ENCODE assay signal across 8 cellular contexts in the genomic region with DNA sequence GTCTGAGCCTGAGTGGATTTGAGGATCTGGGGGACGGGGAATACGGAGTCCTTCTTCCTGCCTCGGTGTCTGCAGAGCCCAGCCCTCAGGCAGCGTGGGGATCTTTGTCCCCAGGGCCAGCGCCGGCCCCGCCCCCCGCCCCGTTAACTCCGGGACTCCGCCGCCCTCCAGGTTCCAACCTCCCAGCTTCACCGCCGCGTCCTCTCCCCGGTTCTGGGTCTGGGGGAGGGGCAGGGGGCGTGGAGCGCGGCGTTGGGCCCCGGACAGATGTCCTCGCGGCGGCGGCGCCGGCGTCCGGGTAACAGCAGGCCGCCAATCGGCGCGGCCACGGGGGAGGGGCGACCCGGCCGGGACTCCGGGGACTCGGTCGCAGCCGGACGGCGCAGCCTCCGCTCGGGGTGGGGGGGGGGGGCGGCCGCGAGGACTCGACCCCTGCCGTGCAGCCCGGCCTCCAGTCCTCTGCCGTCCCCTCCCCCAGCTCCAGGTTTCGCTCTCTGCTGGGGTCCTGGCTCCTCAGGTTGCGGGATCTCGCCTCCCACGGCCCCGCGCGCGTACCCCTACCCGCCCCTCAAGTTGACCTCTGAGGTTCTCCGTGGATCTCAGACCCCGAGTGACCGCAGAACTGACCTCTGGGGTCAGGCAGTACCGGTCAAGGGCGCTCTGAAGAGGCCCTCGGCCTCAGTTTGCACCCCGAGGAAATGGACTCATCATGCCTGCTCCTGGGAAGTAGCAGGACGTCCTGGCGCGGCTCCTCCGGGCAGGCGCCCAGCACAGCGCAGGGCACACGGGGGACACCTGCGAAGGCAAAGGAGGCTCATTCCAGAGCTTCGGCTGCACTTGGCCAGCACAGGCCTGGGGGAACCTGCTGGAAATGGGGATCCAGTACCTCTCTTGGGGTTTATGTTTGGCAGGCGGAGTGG. TPM values are rescaled to one million over a fixed set of nuclear protein-coding genes. Genes with fewer than 3 reads are reported as not detected.
DNase-seq lines count a peak whose midpoint lies in the region; ATAC-seq and TF ChIP-seq lines count a peak whose summit lies in the region.

No MANE protein-coding gene starts in this region.

- H2AFZ ChIP-seq in MM.1S (ENCODE audit: low read length): no peak overlapping the region

- H3K36me3 ChIP-seq in RWPE2 (ENCODE audit: low read depth) (no peaks in the 10 kb centered on the region), heart right ventricle (no peaks in the 10 kb centered on the region), prostate gland (no peaks in the 10 kb centered on the region), MM.1S (replicated peaks; ENCODE audit: insufficient read depth, low read length) (no peaks in the 10 kb centered on the region)

- H3K79me2 ChIP-seq in MM.1S (ENCODE audit: low read length): no peaks in the 10 kb centered on the region

- TF ChIP-seq CTCF in RWPE2 (IDR thresholded peaks at IDR 0.05; ENCODE audit: poor library complexity, severe bottlenecking) (no peak), heart right ventricle (IDR thresholded peaks at IDR 0.05) (no peak), prostate gland (IDR thresholded peaks at IDR 0.05) (no peak), MM.1S (IDR thresholded peaks at IDR 0.05; ENCODE audit: low read length) (no peak)

- no peak overlapping the region for H3K9ac ChIP-seq in MM.1S (ENCODE audit: low read length)

- peak; percentile 47 for DNase-seq in COLO668 (lab: John Stamatoyannopoulos, UW; ENCODE audit: unreplicated experiment)
- DNase-seq in RWPE2 (ENCODE audit: low spot score): peak; percentile 56
- no peak for DNase-seq in heart right ventricle
- no peak for DNase-seq in prostate gland (ENCODE audit: low spot score)
- DNase-seq in SHP77 treated with DMSO at 0.1 percent for 48 hours (lab: John Stamatoyannopoulos, UW): no peak
- no peak for DNase-seq in MM.1S
- DNase-seq in amniotic stem cell (lab: John Stamatoyannopoulos, UW): no peak
- DNase-seq in midbrain (lab: John Stamatoyannopoulos, UW): no peak

- WGBS in heart right ventricle, 2 donors: 20 to 21% methylated on average over 65 to 78 of the region's 78 CpGs
- WGBS in prostate gland: 29% methylated on average over 70 of the region's 78 CpGs

- no peaks in the 10 kb centered on the region for H3F3A ChIP-seq in MM.1S (ENCODE audit: insufficient read depth, low read length)

- no peaks in the 10 kb centered on the region for H3K9me2 ChIP-seq in MM.1S (replicated peaks; ENCODE audit: insufficient read depth, low read length)

- no peak for ATAC-seq in RWPE2 (ENCODE audit: low read depth)
- peak in 3 of 8 donors; percentile 17 to 23 (median 23) for ATAC-seq in heart right ventricle

- H3K4me2 ChIP-seq in MM.1S (ENCODE audit: low read depth, low read length): no peak overlapping the region

- intact Hi-C loops in heart right ventricle (cut with DNase I): loop anchor here in 7 of 10 donors (2.0 to 10.0 kb wide), 9 partner anchors 74 to 677 kb away; no protein-coding TSS in a partner anchor
- intact Hi-C loops in prostate gland (cut with DNase I): loop anchor here (10.0 kb wide), 1 partner anchor 677 kb away; no protein-coding TSS in a partner anchor

- H3K27ac ChIP-seq in RWPE2 (ENCODE audit: poor library complexity, severe bottlenecking) (no peak overlapping the region), heart right ventricle (peak overlapping the region in 9 of 10 donors; percentile 66 to 92 (median 84)), prostate gland (no peak overlapping the region), MM.1S (ENCODE audit: low read length) (no peak overlapping the region)

- H3K4me3 ChIP-seq in RWPE2 (ENCODE audit: severe bottlenecking): no peak overlapping the region
- peak overlapping the region; percentile 57 to 86 (median 72) for H3K4me3 ChIP-seq in heart right ventricle
- H3K4me3 ChIP-seq in prostate gland: peak overlapping the region; percentile 14 to 31
- H3K4me3 ChIP-seq in MM.1S (ENCODE audit: low read length): no peak overlapping the region

- H3K4me1 ChIP-seq in RWPE2 (ENCODE audit: insufficient read depth, poor library complexity, severe bottlenecking) (no peaks in the 10 kb centered on the region), heart right ventricle (peaks cover 18 to 69% (median 52%) of the 10 kb centered on the region in 9 donors), prostate gland (replicated peaks) (peaks cover 17% of the 10 kb centered on the region), MM.1S (ENCODE audit: low read length) (no peaks in the 10 kb centered on the region)

- H3K27me3 ChIP-seq in RWPE2 (ENCODE audit: insufficient read depth, poor library complexity, severe bottlenecking) (peaks cover 86% of the 10 kb centered on the region), heart right ventricle (peaks cover 7 to 95% (median 44%) of the 10 kb centered on the region in 7 donors), prostate gland (replicated peaks; ENCODE audit: insufficient read depth) (peaks cover 21% of the 10 kb centered on the region), MM.1S (replicated peaks; ENCODE audit: insufficient read depth, low read length) (peaks cover 10% of the 10 kb centered on the region)

- no peaks in the 10 kb centered on the region for H4K20me1 ChIP-seq in MM.1S (ENCODE audit: insufficient read depth, low read length)

- TF ChIP-seq POLR2A in prostate gland (IDR thresholded peaks at IDR 0.05): no peak

- H3K9me3 ChIP-seq in RWPE2 (ENCODE audit: severe bottlenecking) (no peaks in the 10 kb centered on the region), heart right ventricle (no peaks in the 10 kb centered on the region), prostate gland (no peaks in the 10 kb centered on the region), MM.1S (replicated peaks; ENCODE audit: insufficient read depth, low read length) (no peaks in the 10 kb centered on the region)

RNA-seq across cellular contexts. Expression of a gene that starts 2.3 kb away (rescaled TPM):
- 1 to 10 TPM; 3.4 to 9.5 (median 6.4) TPM for total RNA-seq in heart right ventricle
- 1 to 10 TPM; 3.0 to 5.7 TPM for polyA plus RNA-seq in heart right ventricle
- 1 to 10 TPM; 2.0 to 3.0 TPM for total RNA-seq in prostate gland

Comparison
In these comparisons a context has a peak if more than half of its experiments do, and no peak if none do; other contexts are left out.
1. DNase-seq: peak in COLO668 (single experiment) and RWPE2 (single experiment); none in heart right ventricle (0 of 2), prostate gland (single experiment), SHP77 treated with DMSO at 0.1 percent for 48 hours (single experiment), MM.1S (single experiment), amniotic stem cell (single experiment) and midbrain (single experiment).
2. H3K27ac ChIP-seq: peak in heart right ventricle (9 of 10); none in RWPE2 (single experiment), prostate gland (0 of 2) and MM.1S (single experiment).
3. H3K4me3 ChIP-seq: peak in heart right ventricle (10 of 10) and prostate gland (2 of 2); none in RWPE2 (single experiment) and MM.1S (single experiment).